Comparison of ENCODE assay signal across 12 cellular contexts in the genomic region with DNA sequence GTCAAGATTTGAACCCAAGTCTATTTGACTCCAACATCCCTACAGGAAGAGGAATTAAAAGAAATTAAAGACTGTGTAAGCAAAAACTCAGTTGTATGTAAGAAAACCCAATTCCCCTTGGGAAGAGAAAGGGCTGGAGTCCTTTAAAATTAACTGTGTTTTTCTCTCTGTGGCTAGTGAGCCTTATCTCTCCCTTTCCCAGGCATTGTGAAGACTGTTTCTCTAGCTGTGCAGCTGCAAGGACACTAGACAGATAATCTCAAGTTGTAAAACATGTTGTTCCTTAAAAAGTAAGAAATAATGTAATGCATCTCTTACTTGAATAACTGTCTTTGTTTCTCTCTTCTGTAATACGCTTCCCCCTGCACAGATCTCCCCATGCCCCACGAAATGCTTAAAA. TPM values are rescaled to one million over a fixed set of nuclear protein-coding genes. Genes with fewer than 3 reads are reported as not detected.
DNase-seq lines count a peak whose midpoint lies in the region; ATAC-seq, FAIRE-seq and TF ChIP-seq lines count a peak whose summit lies in the region.
"Not testable (repeated sequence)": the region's sequence is repeated elsewhere in the genome, so short reads cannot be mapped to it uniquely, and the experiment has no call there.
"Had no signal": no experiment of that assay in that cellular context is flagged by ENCODE, and none has a peak within 500 bp of the region (broad histone marks: within the 10 kb centered on the region; RNA-seq: fewer than 3 reads in every experiment).

No MANE protein-coding gene starts in this region.

- H3K27ac Mint-ChIP-seq in GM23338 (0 out of 2 replicates have a peak overlapping the region, but pooled peaks have one; percentile 3), MCF 10A (ENCODE audit: low read depth, unreplicated experiment) (peak overlapping the region; percentile 36)
- not testable (repeated sequence) for H3K27ac Mint-ChIP-seq in neural progenitor cell

- not testable (repeated sequence) for H3K27me3 Mint-ChIP-seq in GM23338 (ENCODE audit: insufficient read depth, low read depth, poor library complexity); MCF 10A (ENCODE audit: insufficient read depth, unreplicated experiment); neural progenitor cell (ENCODE audit: insufficient read depth, low read depth)

- WGBS in K562 (ENCODE audit: insufficient coverage, low coverage, missing lambda C conversion rate) = 53% methylated on average over 2 of the region's 2 CpGs

- POLR2A ChIA-PET in K562 (lab: Yijun Ruan, JAX) (interaction anchor here (0.5 to 1.3 kb wide), 3 partner anchors 10 to 1057 kb away, joined by 3 read pairs; no protein-coding TSS in a partner anchor), MCF 10A (lab: Yijun Ruan, JAX) (interaction anchor here (0.5 kb wide), 1 partner anchor 20 kb away, joined by 3 read pairs; no protein-coding TSS in a partner anchor)

- H3K36me3 Mint-ChIP-seq in GM23338 (ENCODE audit: low read depth) = peaks cover 42% of the 10 kb centered on the region
- H3K36me3 Mint-ChIP-seq in MCF 10A (ENCODE audit: insufficient read depth, unreplicated experiment) = peaks cover 29% of the 10 kb centered on the region
- peaks cover 21% of the 10 kb centered on the region for H3K36me3 Mint-ChIP-seq in neural progenitor cell

- TF ChIP-seq EP300 in K562 (IDR thresholded peaks at IDR 0.05; ENCODE audit: low read length) = not testable (repeated sequence)

- not testable (repeated sequence) for H3K4me2 ChIP-seq in GM23338; K562 (ENCODE audit: insufficient read depth, low read length); neural progenitor cell

- FAIRE-seq in K562 (lab: Jason Lieb, UNC) = not testable (repeated sequence)

- BruUV-seq in K562 (replicated peaks; lab: Mats Ljungman, UMichigan); MCF 10A (replicated peaks; lab: Mats Ljungman, UMichigan): not testable (repeated sequence)

- H3K4me3 ChIP-seq in GM23338, K562, neural progenitor cell: not testable (repeated sequence)

- not testable (repeated sequence) for TF ChIP-seq POLR2A in K562 (conservative IDR thresholded peaks at IDR 0.05)

- TF ChIP-seq RAD21 in K562 (CRISPR knock-in tag; conservative IDR thresholded peaks at IDR 0.05 in 1 of 2, IDR thresholded peaks at IDR 0.05 in 1 of 2) = not testable (repeated sequence)

- ATAC-seq in GM23338 = not testable (repeated sequence)
- ATAC-seq in K562 = peak; percentile 33; the same call in 1 of the 3 replicates

- not testable (repeated sequence) for DNase-seq in GM23338 (ENCODE audit: low spot score); MCF 10A (ENCODE audit: unreplicated experiment)
- DNase-seq in OCI-M1 (lab: John Stamatoyannopoulos, UW) (peak; percentile 61), K562 (ENCODE audit: extremely low read depth in 1 of 4, low spot score in 3 of 4) (peak in 1 of 4 experiments; percentile 31), neural progenitor cell (ENCODE audit: low spot score) (peak; percentile 11)

- H3K9me3 Mint-ChIP-seq in GM23338 = peaks cover 12% of the 10 kb centered on the region
- not testable (repeated sequence) for H3K9me3 Mint-ChIP-seq in MCF 10A (ENCODE audit: unreplicated experiment); neural progenitor cell

- H3K9me3 ChIP-seq in K562 (replicated peaks; ENCODE audit: control insufficient read depth, insufficient read depth, low read depth, low read length); neural progenitor cell (ENCODE audit: low read depth): not testable (repeated sequence)

- H3K9ac ChIP-seq in K562 (ENCODE audit: insufficient read depth in 1 of 2, low read depth in 2 of 2, low read length in 2 of 2); neural progenitor cell: not testable (repeated sequence)

- H2AFZ ChIP-seq in GM23338; neural progenitor cell (replicated peaks): not testable (repeated sequence)
- peak overlapping the region; percentile 51; the same call in 1 of the 2 replicates for H2AFZ ChIP-seq in K562 (ENCODE audit: low read depth, low read length)

- not testable (repeated sequence) for H3K4me1 Mint-ChIP-seq in GM23338, neural progenitor cell
- peaks cover 32% of the 10 kb centered on the region for H3K4me1 Mint-ChIP-seq in MCF 10A (ENCODE audit: insufficient read depth, unreplicated experiment)

- not testable (repeated sequence) for H3F3A ChIP-seq in GM23338 (replicated peaks; ENCODE audit: low read depth); neural progenitor cell (ENCODE audit: low read depth)

- H3K79me2 ChIP-seq in GM23338 (replicated peaks; ENCODE audit: insufficient read depth); K562 (ENCODE audit: control insufficient read depth, insufficient read depth, low read length); neural progenitor cell (ENCODE audit: low read depth): not testable (repeated sequence)

- CTCF ChIA-PET in K562 (lab: Yijun Ruan, JAX; ENCODE audit: low intra/inter-chr PET ratio) = not testable (repeated sequence)
- CTCF ChIA-PET in MCF 10A (lab: Yijun Ruan, JAX) = interaction anchor here (0.6 to 1.5 kb wide), 3 partner anchors 295 to 779 kb away, joined by 3 read pairs; no protein-coding TSS in a partner anchor

- H3K27ac ChIP-seq in GM23338 (ENCODE audit: low read depth); neural progenitor cell: not testable (repeated sequence)
- H3K27ac ChIP-seq in K562 (ENCODE audit: extremely low read depth, low read depth, low read length) = peak overlapping the region; percentile 31; the same call in 2 of the 3 replicates

- not testable (repeated sequence) for TF ChIP-seq CTCF in GM23338 (conservative IDR thresholded peaks at IDR 0.05; ENCODE audit: low read depth in 2 of 2); K562 (IDR thresholded peaks at IDR 0.05 in 2 of 3, conservative IDR thresholded peaks at IDR 0.05 in 1 of 3; ENCODE audit: insufficient read depth in 2 of 3, low read depth in 1 of 3, low read length in 3 of 3); MCF 10A (IDR thresholded peaks at IDR 0.05; ENCODE audit: unreplicated experiment); neural progenitor cell (IDR thresholded peaks at IDR 0.05)

- H3K27me3 ChIP-seq in GM23338 (ENCODE audit: insufficient read depth); K562 (ENCODE audit: control insufficient read depth in 2 of 2, insufficient read depth in 2 of 2, low read length in 2 of 2); neural progenitor cell: not testable (repeated sequence)

- not testable (repeated sequence) for H3K9me1 ChIP-seq in K562 (ENCODE audit: control insufficient read depth, insufficient read depth, low read length)

- not testable (repeated sequence) for H3K9me2 ChIP-seq in GM23338 (ENCODE audit: insufficient read depth)

- H3K4me1 ChIP-seq in GM23338 (ENCODE audit: insufficient read depth); neural progenitor cell: not testable (repeated sequence)
- H3K4me1 ChIP-seq in K562 (replicated peaks in 1 of 2; ENCODE audit: control insufficient read depth in 2 of 2, insufficient read depth in 2 of 2, low read length in 2 of 2) = peaks cover 0 to 11% of the 10 kb centered on the region in 2 experiments; a peak in 2 of 5 replicates

- not testable (repeated sequence) for H4K20me1 ChIP-seq in GM23338 (replicated peaks; ENCODE audit: insufficient read depth); K562 (replicated peaks; ENCODE audit: control insufficient read depth, insufficient read depth, low read length); neural progenitor cell (ENCODE audit: low read depth)

- not testable (repeated sequence) for H3K4me3 Mint-ChIP-seq in GM23338; MCF 10A (ENCODE audit: unreplicated experiment); neural progenitor cell

- in situ Hi-C loops in K562 (cut with MboI) = not testable (repeated sequence)

- intact Hi-C loops in K562 (cut with micrococcal nuclease); MCF 10A (cut with micrococcal nuclease): not testable (repeated sequence)

- peaks cover 19% of the 10 kb centered on the region for H3K36me3 ChIP-seq in GM23338 (ENCODE audit: insufficient read depth)
- H3K36me3 ChIP-seq in K562 (ENCODE audit: control insufficient read depth, insufficient read depth, low read length) = peaks cover 42% of the 10 kb centered on the region
- peaks cover 33% of the 10 kb centered on the region for H3K36me3 ChIP-seq in neural progenitor cell

RNA-seq across cellular contexts. Expression of gene F13B, which starts 29.9 kb away (rescaled TPM):
- total RNA-seq in GM23338 (2014; rRNA removed; shearing (Covaris generic)) = not detected in 2 replicates
- polyA plus RNA-seq in GM23338 (2016; fragmentation: Nextera tagmentation; extraction: Ambion mirVana) = not detected in 2 replicates
- not detected in 2 replicates for total RNA-seq in K562 (2011; cell fraction: chromatin; rRNA removed; ENCODE audit: low replicate concordance)
- total RNA-seq in K562 (2011; cell fraction: nucleolus; rRNA removed) = not detected in 2 replicates
- not detected in 2 replicates for total RNA-seq in K562 (2011; cell fraction: nucleoplasm; rRNA removed)
- total RNA-seq in K562 (2014; rRNA removed) = not detected in 2 replicates
- total RNA-seq in K562 (2014; rRNA removed; fragmentation: Illumina TruSeq; extraction: Trizol) = not detected in 2 replicates
- not detected in 2 replicates for total RNA-seq in K562 (2015; rRNA removed; fragmentation: Illumina TruSeq; extraction: Trizol)
- total RNA-seq in K562 (2021) = not detected in 2 replicates
- 0.08 TPM in 1 of 2 replicates, not detected in the other for polyA plus RNA-seq in K562 (2011; rRNA removed)
- not detected in 2 replicates for polyA plus RNA-seq in K562 (2011; cell fraction: cytosol; rRNA removed)
- polyA plus RNA-seq in K562 (2011; cell fraction: nucleus; rRNA removed) = 0.06 TPM in 1 of 2 replicates, not detected in the other
- polyA plus RNA-seq in K562 (2012) = 0.14 TPM in 1 of 2 replicates, not detected in the other
- not detected in 2 replicates for polyA plus RNA-seq in K562 (2014; fragmentation: Illumina TruSeq; extraction: Trizol)
- polyA plus RNA-seq in K562 (2014; fragmentation: Nextera tagmentation; extraction: Ambion mirVana) = not detected
- not detected in 2 replicates for polyA plus RNA-seq in K562 (2014; rRNA removed)
- not detected in 2 replicates for polyA minus RNA-seq in K562 (2011; rRNA and poly(A)+ RNA removed)
- polyA minus RNA-seq in K562 (2011; cell fraction: cytosol; rRNA and poly(A)+ RNA removed) = not detected in 2 replicates
- not detected in 2 replicates for polyA minus RNA-seq in K562 (2011; cell fraction: nucleus; rRNA and poly(A)+ RNA removed)
- total RNA-seq in MCF 10A (2022) = not detected in 2 replicates
- total RNA-seq in neural progenitor cell (ENCODE audit: low replicate concordance) = not detected in 2 replicates
- total RNA-seq: A673; Caco-2; Calu3; CD4-positive, alpha-beta memory T cell; CD4-positive, CD25-positive, alpha-beta regulatory T cell had no signal
- polyA plus RNA-seq: AG04450; CD14-positive monocyte; CD4-positive, alpha-beta memory T cell; CD4-positive, CD25-positive, alpha-beta regulatory T cell had no signal

RNA-seq across cellular contexts. Expression of gene ASPM, which starts 49.5 kb away (rescaled TPM):
- total RNA-seq in GM23338 (2014; rRNA removed; shearing (Covaris generic)) = 64.9 and 65.4 TPM in 2 replicates
- 35.6 and 36.8 TPM in 2 replicates for polyA plus RNA-seq in GM23338 (2016; fragmentation: Nextera tagmentation; extraction: Ambion mirVana)
- total RNA-seq in K562 (2011; cell fraction: chromatin; rRNA removed; ENCODE audit: low replicate concordance) = 25.1 and 120 TPM in 2 replicates
- 17.5 and 27.9 TPM in 2 replicates for total RNA-seq in K562 (2011; cell fraction: nucleolus; rRNA removed)
- 48.8 and 68.2 TPM in 2 replicates for total RNA-seq in K562 (2011; cell fraction: nucleoplasm; rRNA removed)
- 49.1 and 55.6 TPM in 2 replicates for total RNA-seq in K562 (2014; rRNA removed)
- total RNA-seq in K562 (2014; rRNA removed; fragmentation: Illumina TruSeq; extraction: Trizol) = 84.4 and 92.9 TPM in 2 replicates
- total RNA-seq in K562 (2015; rRNA removed; fragmentation: Illumina TruSeq; extraction: Trizol) = 70.1 and 75.3 TPM in 2 replicates
- total RNA-seq in K562 (2021) = 56.2 and 57.1 TPM in 2 replicates
- polyA plus RNA-seq in K562 (2011; rRNA removed) = 20.9 and 44.1 TPM in 2 replicates
- polyA plus RNA-seq in K562 (2011; cell fraction: cytosol; rRNA removed) = 3.4 and 6.5 TPM in 2 replicates
- polyA plus RNA-seq in K562 (2011; cell fraction: nucleus; rRNA removed) = 27.2 and 34.1 TPM in 2 replicates
- 26.8 and 27.4 TPM in 2 replicates for polyA plus RNA-seq in K562 (2012)
- 38.9 and 46.4 TPM in 2 replicates for polyA plus RNA-seq in K562 (2014; fragmentation: Illumina TruSeq; extraction: Trizol)
- polyA plus RNA-seq in K562 (2014; fragmentation: Nextera tagmentation; extraction: Ambion mirVana) = 10 to 100 TPM; 22.7 to 25.5 TPM
- 29.5 and 34.6 TPM in 2 replicates for polyA plus RNA-seq in K562 (2014; rRNA removed)
- polyA minus RNA-seq in K562 (2011; rRNA and poly(A)+ RNA removed) = 99.8 and 125 TPM in 2 replicates
- 28.4 and 49.2 TPM in 2 replicates for polyA minus RNA-seq in K562 (2011; cell fraction: cytosol; rRNA and poly(A)+ RNA removed)
- polyA minus RNA-seq in K562 (2011; cell fraction: nucleus; rRNA and poly(A)+ RNA removed) = 79.3 and 109 TPM in 2 replicates
- total RNA-seq in MCF 10A (2022) = 22.3 and 32.8 TPM in 2 replicates
- total RNA-seq in neural progenitor cell (ENCODE audit: low replicate concordance) = 95.5 and 146 TPM in 2 replicates
